In genomic region chr5:143188083-143188482, GRCh38 we compare ENCODE assay signal across 11 cellular contexts.
"Had no signal": no experiment of that assay in that cellular context is flagged by ENCODE, and none has a peak within 500 bp of the region (broad histone marks: within the 10 kb centered on the region; RNA-seq: fewer than 3 reads in every experiment).

No MANE protein-coding gene starts in this region.

- H3K4me3 ChIP-seq: body of pancreas, hepatocyte, ovary, psoas muscle, upper lobe of right lung had no signal

- H3K9me3 Mint-ChIP-seq: WTC11 had no signal

- DNase-seq: activated CD4-positive, alpha-beta T cell treated with anti-CD3 and anti-CD28 coated beads for 4 hours; activated CD8-positive, alpha-beta memory T cell treated with anti-CD3 and anti-CD28 coated beads for 24 hours; activated effector memory CD4-positive, alpha-beta T cell treated with anti-CD3 and anti-CD28 coated beads, Interleukin-2, amount 50 U/mL, for 16 hours; activated naive CD8-positive, alpha-beta T cell treated with anti-CD3 and anti-CD28 coated beads, Interleukin-2, amount 10 ng/mL, durations not matched to agents 7 days and 5 days; body of pancreas; ovary; psoas muscle; upper lobe of right lung had no signal

- H3K27ac Mint-ChIP-seq: activated naive CD8-positive, alpha-beta T cell treated with anti-CD3 and anti-CD28 coated beads, Interleukin-2, amount 10 ng/mL, durations not matched to agents 7 days and 5 days; memory B cell had no signal

- H3K4me3 Mint-ChIP-seq: activated naive CD8-positive, alpha-beta T cell treated with anti-CD3 and anti-CD28 coated beads, Interleukin-2, amount 10 ng/mL, durations not matched to agents 7 days and 5 days; memory B cell; WTC11 had no signal

- H3K36me3 ChIP-seq: ovary, upper lobe of right lung had no signal

- H3K27me3 ChIP-seq: body of pancreas, hepatocyte, ovary, upper lobe of right lung had no signal

- H3K27me3 Mint-ChIP-seq: activated naive CD8-positive, alpha-beta T cell treated with anti-CD3 and anti-CD28 coated beads, Interleukin-2, amount 10 ng/mL, durations not matched to agents 7 days and 5 days; memory B cell had no signal

- H3K9me3 ChIP-seq: ovary, psoas muscle had no signal

- ATAC-seq: body of pancreas, upper lobe of right lung, WTC11 had no signal

- H3K27ac ChIP-seq: body of pancreas, hepatocyte, ovary, psoas muscle, upper lobe of right lung had no signal

- H3K36me3 Mint-ChIP-seq: WTC11 had no signal
